In genomic region chrX:16883487-16883804, GRCh38 we compare ENCODE assay signal across 8 cellular contexts. TPM values are rescaled to one million over a fixed set of nuclear protein-coding genes. Genes with fewer than 3 reads are reported as not detected.
DNase-seq lines count a peak whose midpoint lies in the region; ATAC-seq and TF ChIP-seq lines count a peak whose summit lies in the region.
"Had no signal": no experiment of that assay in that cellular context is flagged by ENCODE, and none has a peak within 500 bp of the region (broad histone marks: within the 10 kb centered on the region; RNA-seq: fewer than 3 reads in every experiment).

No MANE protein-coding gene starts in this region.

- no peak overlapping the region for H3K27ac Mint-ChIP-seq in HFFc6

- H3K4me1 ChIP-seq in iPS-18a (ENCODE audit: control insufficient read depth, low read depth, low read length) = peaks cover 4% of the 10 kb centered on the region
- H3K4me1 ChIP-seq in stomach smooth muscle (ENCODE audit: control insufficient read depth, insufficient read depth, low read length) = no peaks in the 10 kb centered on the region

- H3K36me3 ChIP-seq in iPS-18a (ENCODE audit: control insufficient read depth, low read depth, low read length) = no peaks in the 10 kb centered on the region
- no peaks in the 10 kb centered on the region for H3K36me3 ChIP-seq in stomach smooth muscle (ENCODE audit: control insufficient read depth in 2 of 2, insufficient read depth in 2 of 2, low read length in 2 of 2)

- peak overlapping the region; percentile 79 for H3K27ac ChIP-seq in VCaP
- no peak overlapping the region for H3K27ac ChIP-seq in iPS-18a (ENCODE audit: low read length)
- peak overlapping the region; percentile 49 for H3K27ac ChIP-seq in stomach smooth muscle (ENCODE audit: low read length)

- H3K4me3 Mint-ChIP-seq in HFFc6 = no peak overlapping the region

- H3K9me3 Mint-ChIP-seq in HFFc6 = no peaks in the 10 kb centered on the region
- H3K9me3 Mint-ChIP-seq: activated naive CD4-positive, alpha-beta T cell treated with anti-CD3 and anti-CD28 coated beads, Interleukin-2, amount 50 U/mL, for 24 hours had no signal

- H3K27me3 Mint-ChIP-seq in HFFc6 (ENCODE audit: insufficient read depth) = no peaks in the 10 kb centered on the region; the same call in none of the 2 replicates
- H3K27me3 Mint-ChIP-seq: activated naive CD4-positive, alpha-beta T cell treated with anti-CD3 and anti-CD28 coated beads, Interleukin-2, amount 50 U/mL, for 24 hours had no signal

- peak overlapping the region; percentile 93 for H3K4me3 ChIP-seq in iPS-18a (ENCODE audit: low read length)
- peak overlapping the region in 1 of 2 donors; percentile 74 for H3K4me3 ChIP-seq in stomach smooth muscle (ENCODE audit: low read length in 2 of 2)

- no peak for DNase-seq in HFFc6
- DNase-seq in mesenteric fat pad (ENCODE audit: low spot score) = no peak
- no peak for DNase-seq in SIG-M5 (lab: John Stamatoyannopoulos, UW)

- no peak for ATAC-seq in HG02981 (IDR thresholded peaks at IDR 0.05; ENCODE audit: unreplicated experiment)

- peaks cover 6% of the 10 kb centered on the region for H3K4me1 Mint-ChIP-seq in HFFc6 (ENCODE audit: low read depth)

- H3K27me3 ChIP-seq in iPS-18a (ENCODE audit: control insufficient read depth, insufficient read depth, low read length) = peaks cover 4% of the 10 kb centered on the region
- H3K27me3 ChIP-seq in stomach smooth muscle (ENCODE audit: control insufficient read depth in 1 of 2, insufficient read depth in 2 of 2, low read length in 2 of 2) = peaks cover 0 to 12% of the 10 kb centered on the region in 2 donors

- H3K9me3 ChIP-seq in iPS-18a (ENCODE audit: control insufficient read depth, low read depth, low read length) = no peaks in the 10 kb centered on the region
- no peaks in the 10 kb centered on the region for H3K9me3 ChIP-seq in stomach smooth muscle (ENCODE audit: control insufficient read depth in 2 of 2, low read length in 2 of 2)

- no peaks in the 10 kb centered on the region for H3K36me3 Mint-ChIP-seq in HFFc6 (ENCODE audit: low read depth)
- H3K36me3 Mint-ChIP-seq: activated naive CD4-positive, alpha-beta T cell treated with anti-CD3 and anti-CD28 coated beads, Interleukin-2, amount 50 U/mL, for 24 hours had no signal

- peak; percentile 18 for TF ChIP-seq CTCF in HFFc6 (IDR thresholded peaks at IDR 0.05)
- TF ChIP-seq CTCF in VCaP (conservative IDR thresholded peaks at IDR 0.05) = peak; percentile 50

- H3K9ac ChIP-seq in iPS-18a (ENCODE audit: low read length) (peak overlapping the region; percentile 79), stomach smooth muscle (ENCODE audit: low read length in 2 of 2) (no peak overlapping the region)

RNA-seq across cellular contexts. Expression of gene RBBP7, which starts 13.3 kb away (rescaled TPM):
- 100 to 1,000 TPM in 4 of 6 experiments, 10 to 100 TPM in 2; 83.4 to 121 (median 110) TPM for total RNA-seq in HFFc6 (2021; fragmentation: NEBNext Ultra II Directional; extraction: Animal tissue kit (Norgen Biotek cat#: 25700))
- total RNA-seq in mesenteric fat pad = 59.7 TPM
